In genomic region chr4:147370881-147371280, GRCh38 we compare ENCODE assay signal across 31 cellular contexts.
DNase-seq lines count a peak whose midpoint lies in the region; ATAC-seq and TF ChIP-seq lines count a peak whose summit lies in the region.
"Had no signal": no experiment of that assay in that cellular context is flagged by ENCODE, and none has a peak within 500 bp of the region (broad histone marks: within the 10 kb centered on the region; RNA-seq: fewer than 3 reads in every experiment).

No MANE protein-coding gene starts in this region.

- TF ChIP-seq CTCF in epithelial cell of esophagus (IDR thresholded peaks at IDR 0.05; ENCODE audit: insufficient read depth, low read depth, low read length, missing control alignments) (no peak), osteocyte (IDR thresholded peaks at IDR 0.05) (no peak)

- H3K27ac ChIP-seq in ACC112 (ENCODE audit: low read depth, low read length) = peak overlapping the region; percentile 82
- no peak overlapping the region for H3K27ac ChIP-seq in effector memory CD4-positive, alpha-beta T cell (ENCODE audit: insufficient read depth, low read length, poor library complexity, severe bottlenecking)
- H3K27ac ChIP-seq: gastrocnemius medialis, HL-60, parathyroid adenoma, right lobe of liver, uterus had no signal

- peaks cover 54% of the 10 kb centered on the region for H3K4me1 ChIP-seq in ACC112 (ENCODE audit: control insufficient read depth, insufficient read depth, low read length, unreplicated experiment)
- H3K4me1 ChIP-seq in effector memory CD4-positive, alpha-beta T cell (ENCODE audit: control insufficient read depth, insufficient read depth, low read length, poor library complexity, severe bottlenecking) = no peaks in the 10 kb centered on the region
- H3K4me1 ChIP-seq: gastrocnemius medialis, parathyroid adenoma, right lobe of liver, uterus had no signal

- H3K9me3 ChIP-seq in effector memory CD4-positive, alpha-beta T cell (ENCODE audit: control insufficient read depth, low read length) = no peaks in the 10 kb centered on the region
- H3K9me3 ChIP-seq: gastrocnemius medialis, right lobe of liver, uterus had no signal

- intact Hi-C loops in activated CD4-positive, alpha-beta T cell treated with anti-CD3 and anti-CD28 coated beads, Interleukin-2, amount 10 ng/mL, durations not matched to agents 24 days and 14 days (cut with micrococcal nuclease) = no loop called here

- no peak overlapping the region for H3K4me3 ChIP-seq in ACC112 (ENCODE audit: low read depth, low read length)
- no peak overlapping the region for H3K4me3 ChIP-seq in epithelial cell of esophagus (ENCODE audit: low read length)
- H3K4me3 ChIP-seq in effector memory CD4-positive, alpha-beta T cell (ENCODE audit: insufficient read depth, low read depth, low read length, poor library complexity, severe bottlenecking) = no peak overlapping the region
- H3K4me3 ChIP-seq: gastrocnemius medialis, right lobe of liver, uterus had no signal

- H3K36me3 Mint-ChIP-seq in osteocyte (ENCODE audit: unreplicated experiment) = peaks cover 3% of the 10 kb centered on the region
- H3K36me3 Mint-ChIP-seq in stimulated activated naive B cell treated with anti-CD40 and anti-IgM and Interleukin-4, amounts not matched to agents 10 μg/mL and 1 μg/mL and 100 μg/mL, for 72 hours = no peaks in the 10 kb centered on the region
- no peaks in the 10 kb centered on the region for H3K36me3 Mint-ChIP-seq in activated CD4-positive, alpha-beta T cell treated with anti-CD3 and anti-CD28 coated beads, Interleukin-2, amount 10 ng/mL, durations not matched to agents 24 days and 14 days (ENCODE audit: low read depth)
- H3K36me3 Mint-ChIP-seq: activated naive CD8-positive, alpha-beta T cell treated with anti-CD3 and anti-CD28 coated beads for 36 hours; CD8-positive, alpha-beta memory T cell had no signal

- H3K27me3 ChIP-seq in ACC112 (ENCODE audit: insufficient read depth, low read length) = no peaks in the 10 kb centered on the region
- H3K27me3 ChIP-seq in effector memory CD4-positive, alpha-beta T cell (replicated peaks; ENCODE audit: control insufficient read depth, insufficient read depth, low read length, poor library complexity, severe bottlenecking) = no peaks in the 10 kb centered on the region
- H3K27me3 ChIP-seq: gastrocnemius medialis, right lobe of liver, uterus had no signal

- no peak overlapping the region for H3K4me3 Mint-ChIP-seq in osteocyte (ENCODE audit: unreplicated experiment)
- no peak overlapping the region for H3K4me3 Mint-ChIP-seq in stimulated activated naive B cell treated with anti-CD40 and anti-IgM and Interleukin-4, amounts not matched to agents 10 μg/mL and 1 μg/mL and 100 μg/mL, for 72 hours
- H3K4me3 Mint-ChIP-seq in activated CD4-positive, alpha-beta T cell treated with anti-CD3 and anti-CD28 coated beads, Interleukin-2, amount 10 ng/mL, durations not matched to agents 24 days and 14 days = no peak overlapping the region
- H3K4me3 Mint-ChIP-seq: activated B cell treated with CpG ODN at 0.5 μM for 24 hours; activated naive CD8-positive, alpha-beta T cell treated with anti-CD3 and anti-CD28 coated beads for 36 hours; B cell; CD8-positive, alpha-beta memory T cell; nephron progenitor cell had no signal

- peaks cover 51% of the 10 kb centered on the region for H3K4me1 Mint-ChIP-seq in osteocyte (ENCODE audit: unreplicated experiment)
- H3K4me1 Mint-ChIP-seq in stimulated activated naive B cell treated with anti-CD40 and anti-IgM and Interleukin-4, amounts not matched to agents 10 μg/mL and 1 μg/mL and 100 μg/mL, for 72 hours = no peaks in the 10 kb centered on the region
- no peaks in the 10 kb centered on the region for H3K4me1 Mint-ChIP-seq in activated CD4-positive, alpha-beta T cell treated with anti-CD3 and anti-CD28 coated beads, Interleukin-2, amount 10 ng/mL, durations not matched to agents 24 days and 14 days
- H3K4me1 Mint-ChIP-seq: activated B cell treated with CpG ODN at 0.5 μM for 24 hours; activated naive CD8-positive, alpha-beta T cell treated with anti-CD3 and anti-CD28 coated beads for 36 hours; B cell; CD8-positive, alpha-beta memory T cell had no signal

- H3K27ac Mint-ChIP-seq in osteocyte (ENCODE audit: unreplicated experiment) = peak overlapping the region; percentile 11
- no peak overlapping the region for H3K27ac Mint-ChIP-seq in stimulated activated naive B cell treated with anti-CD40 and anti-IgM and Interleukin-4, amounts not matched to agents 10 μg/mL and 1 μg/mL and 100 μg/mL, for 72 hours
- no peak overlapping the region for H3K27ac Mint-ChIP-seq in activated CD4-positive, alpha-beta T cell treated with anti-CD3 and anti-CD28 coated beads, Interleukin-2, amount 10 ng/mL, durations not matched to agents 24 days and 14 days
- H3K27ac Mint-ChIP-seq: activated B cell treated with CpG ODN at 0.5 μM for 24 hours; activated naive CD8-positive, alpha-beta T cell treated with anti-CD3 and anti-CD28 coated beads for 36 hours; B cell; CD8-positive, alpha-beta memory T cell had no signal

- H3K79me2 ChIP-seq in ACC112 (ENCODE audit: control insufficient read depth, insufficient read depth, low read length, unreplicated experiment) = no peaks in the 10 kb centered on the region
- H3K79me2 ChIP-seq: parathyroid adenoma had no signal

- ATAC-seq in stimulated activated naive B cell treated with anti-CD40 and anti-IgM and Interleukin-4, amounts not matched to agents 10 μg/mL and 1 μg/mL and 100 μg/mL, for 72 hours (replicated peaks) = no peak
- ATAC-seq: gastrocnemius medialis, HepG2, right lobe of liver had no signal

- DNase-seq in NCI-H510A treated with DMSO at 0.1 percent for 48 hours (lab: John Stamatoyannopoulos, UW) (peak; percentile 46), epithelial cell of esophagus (ENCODE audit: low read depth) (peak; percentile 59), osteocyte (ENCODE audit: extremely low spot score, unreplicated experiment) (no peak), NCI-H526 treated with DMSO at 0.1 percent for 48 hours (lab: John Stamatoyannopoulos, UW) (no peak)
- no peak for DNase-seq in stimulated activated naive B cell treated with anti-CD40 and anti-IgM and Interleukin-4, amounts not matched to agents 10 μg/mL and 1 μg/mL and 100 μg/mL, for 72 hours
- no peak for DNase-seq in activated CD4-positive, alpha-beta T cell treated with anti-CD3 and anti-CD28 coated beads, Interleukin-2, amount 10 ng/mL, durations not matched to agents 24 days and 14 days
- DNase-seq in effector memory CD4-positive, alpha-beta T cell = no peak
- DNase-seq: activated B cell treated with CpG ODN at 0.5 μM for 24 hours; activated CD4-positive, alpha-beta T cell treated with anti-CD3 and anti-CD28 coated beads, Interleukin-2, amount 50 U/mL, for 48 hours; activated CD8-positive, alpha-beta memory T cell treated with anti-CD3 and anti-CD28 coated beads, Interleukin-2, amount 50 U/mL, for 48 hours; activated naive CD8-positive, alpha-beta T cell treated with anti-CD3 and anti-CD28 coated beads for 36 hours; CD8-positive, alpha-beta memory T cell; cerebellar nuclear complex; DND-41; effector CD4-positive, alpha-beta T cell; gastrocnemius medialis; hypothalamus; NCI-H1092 treated with DMSO at 0.1 percent for 48 hours; NCI-H1930; NCI-H2227 treated with DMSO at 0.1 percent for 48 hours; NCI-H774; nephron progenitor cell; right lobe of liver; Right ventricle myocardium superior; SW 1271; uterus had no signal

- H3K27me3 Mint-ChIP-seq in osteocyte (ENCODE audit: unreplicated experiment) = no peaks in the 10 kb centered on the region
- no peaks in the 10 kb centered on the region for H3K27me3 Mint-ChIP-seq in stimulated activated naive B cell treated with anti-CD40 and anti-IgM and Interleukin-4, amounts not matched to agents 10 μg/mL and 1 μg/mL and 100 μg/mL, for 72 hours
- no peaks in the 10 kb centered on the region for H3K27me3 Mint-ChIP-seq in activated CD4-positive, alpha-beta T cell treated with anti-CD3 and anti-CD28 coated beads, Interleukin-2, amount 10 ng/mL, durations not matched to agents 24 days and 14 days
- H3K27me3 Mint-ChIP-seq: activated B cell treated with CpG ODN at 0.5 μM for 24 hours; activated naive CD8-positive, alpha-beta T cell treated with anti-CD3 and anti-CD28 coated beads for 36 hours; B cell; CD8-positive, alpha-beta memory T cell had no signal

- H3K36me3 ChIP-seq in ACC112 (ENCODE audit: insufficient read depth, low read length) = no peaks in the 10 kb centered on the region; the same call in 1 of the 2 replicates
- H3K36me3 ChIP-seq in effector memory CD4-positive, alpha-beta T cell (ENCODE audit: control insufficient read depth, insufficient read depth, low read length) = no peaks in the 10 kb centered on the region
- H3K36me3 ChIP-seq: gastrocnemius medialis, right lobe of liver, uterus had no signal

- peaks cover 20% of the 10 kb centered on the region for H3K9me3 Mint-ChIP-seq in osteocyte (ENCODE audit: unreplicated experiment)
- H3K9me3 Mint-ChIP-seq in stimulated activated naive B cell treated with anti-CD40 and anti-IgM and Interleukin-4, amounts not matched to agents 10 μg/mL and 1 μg/mL and 100 μg/mL, for 72 hours = peaks cover 0 to 2% of the 10 kb centered on the region in 2 donors
- H3K9me3 Mint-ChIP-seq in activated CD4-positive, alpha-beta T cell treated with anti-CD3 and anti-CD28 coated beads, Interleukin-2, amount 10 ng/mL, durations not matched to agents 24 days and 14 days = no peaks in the 10 kb centered on the region
- H3K9me3 Mint-ChIP-seq: activated naive CD8-positive, alpha-beta T cell treated with anti-CD3 and anti-CD28 coated beads for 36 hours had no signal

- H2AFZ ChIP-seq in ACC112 (ENCODE audit: low read length, unreplicated experiment) = no peak overlapping the region
- H2AFZ ChIP-seq: parathyroid adenoma had no signal

Comparison
In these comparisons a context has a peak if more than half of its experiments do, and no peak if none do; other contexts are left out.
1. DNase-seq: peak in NCI-H510A treated with DMSO at 0.1 percent for 48 hours (single experiment) and epithelial cell of esophagus (single experiment); none in osteocyte (single experiment), stimulated activated naive B cell treated with anti-CD40 and anti-IgM and Interleukin-4, amounts not matched to agents 10 μg/mL and 1 μg/mL and 100 μg/mL, for 72 hours (single experiment), activated CD4-positive, alpha-beta T cell treated with anti-CD3 and anti-CD28 coated beads, Interleukin-2, amount 10 ng/mL, durations not matched to agents 24 days and 14 days (single experiment), effector memory CD4-positive, alpha-beta T cell (0 of 3) and NCI-H526 treated with DMSO at 0.1 percent for 48 hours (single experiment).